In the genomic region with DNA sequence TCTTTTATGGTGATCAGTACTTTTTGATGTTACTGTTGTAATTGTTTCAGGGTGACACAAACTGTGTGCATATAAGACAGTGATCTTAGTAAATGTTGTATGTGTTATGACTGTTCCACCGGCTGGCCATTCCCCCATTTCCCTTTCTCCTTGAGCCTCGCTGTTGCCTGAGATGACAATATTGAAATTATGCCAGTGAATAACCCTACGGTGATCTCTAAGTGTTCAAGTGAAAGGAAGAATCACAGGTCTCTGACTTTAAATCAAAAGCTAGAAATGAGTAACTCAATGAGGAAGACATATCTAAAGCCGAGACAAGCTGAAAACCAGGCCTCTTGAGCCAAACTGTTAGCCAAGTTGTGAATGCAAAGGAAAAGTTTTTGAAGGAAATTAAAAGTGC, we compare ENCODE assay signal across 20 cellular contexts. TPM values are rescaled to one million over a fixed set of nuclear protein-coding genes. Genes with fewer than 3 reads are reported as not detected.
A peak's percentile ranks its signal among the peaks of the same experiment; 100 is the strongest.
DNase-seq lines count a peak whose midpoint lies in the region; ATAC-seq and TF ChIP-seq lines count a peak whose summit lies in the region.
"Had no signal": no experiment of that assay in that cellular context is flagged by ENCODE, and none has a peak within 500 bp of the region (broad histone marks: within the 10 kb centered on the region; RNA-seq: fewer than 3 reads in every experiment).

No MANE protein-coding gene starts in this region.

- in situ Hi-C loops in gastrocnemius medialis (cut with MboI; ENCODE audit: low sequenced_read_pairs in 4 of 4) = no loop called here

- H3K36me3 ChIP-seq in GM06990 (ENCODE audit: control insufficient read depth, insufficient read depth, low read length) (no peaks in the 10 kb centered on the region; the same call in 1 of the 2 replicates), aorta (ENCODE audit: control insufficient read depth in 1 of 2, insufficient read depth in 2 of 2, low read length in 1 of 2) (no peaks in the 10 kb centered on the region), gastrocnemius medialis (no peaks in the 10 kb centered on the region)
- H3K36me3 ChIP-seq: colonic mucosa, esophagus squamous epithelium had no signal

- TF ChIP-seq POLR2A in gastrocnemius medialis (IDR thresholded peaks at IDR 0.05) = no peak

- H3K9me3 ChIP-seq in aorta (ENCODE audit: control insufficient read depth, low read length) (no peaks in the 10 kb centered on the region), gastrocnemius medialis (no peaks in the 10 kb centered on the region)
- H3K9me3 ChIP-seq: colonic mucosa had no signal

- ATAC-seq in GM18861 (IDR thresholded peaks at IDR 0.05; ENCODE audit: unreplicated experiment) (peak; percentile 64), HG02610 (IDR thresholded peaks at IDR 0.05; ENCODE audit: unreplicated experiment) (peak; percentile 95), HG03565 (IDR thresholded peaks at IDR 0.05; ENCODE audit: unreplicated experiment) (peak; percentile 73), aorta (ENCODE audit: low FRiP score) (no peak), gastrocnemius medialis (no peak)
- ATAC-seq: left colon had no signal

- TF ChIP-seq CTCF in GM06990 (IDR thresholded peaks at IDR 0.05; ENCODE audit: insufficient read depth, low read length, poor library complexity, severe bottlenecking) (no peak), gastrocnemius medialis (IDR thresholded peaks at IDR 0.05 in 4 of 5, conservative IDR thresholded peaks at IDR 0.05 in 1 of 5) (no peak)

- H3K27ac ChIP-seq in aorta (ENCODE audit: low read depth in 1 of 2, low read length in 2 of 2) = no peak overlapping the region
- no peak overlapping the region for H3K27ac ChIP-seq in gastrocnemius medialis
- H3K27ac ChIP-seq: colonic mucosa, esophagus squamous epithelium, PC-9, tibial nerve, WERI-Rb-1 had no signal

- intact Hi-C loops in aorta (cut with DNase I) (no loop called here), gastrocnemius medialis (cut with DNase I; ENCODE audit: low total_unique reads) (no loop called here)

- peak; percentile 26 for DNase-seq in GM06990 (ENCODE audit: extremely low read depth, insufficient read length)
- no peak for DNase-seq in aorta
- DNase-seq in NOMO-1 (lab: John Stamatoyannopoulos, UW; ENCODE audit: unreplicated experiment in 2 of 2) = no peak
- DNase-seq in gastrocnemius medialis = no peak
- DNase-seq in NCI-H2081 (lab: John Stamatoyannopoulos, UW) = no peak
- DNase-seq: amniotic stem cell, colonic mucosa, DMS 273 treated with DMSO at 0.1 percent for 48 hours, esophagus squamous epithelium, hippocampal formation, left colon, NCI-H146, NCI-H510A, PC-9, posterior cingulate gyrus, WERI-Rb-1 had no signal

- H3K4me3 ChIP-seq in GM06990 (replicated peaks; ENCODE audit: low read depth, low read length) = no peak overlapping the region
- H3K4me3 ChIP-seq in aorta (ENCODE audit: low read length in 2 of 2) = no peak overlapping the region
- no peak overlapping the region for H3K4me3 ChIP-seq in gastrocnemius medialis
- H3K4me3 ChIP-seq: colonic mucosa, esophagus squamous epithelium, PC-9, tibial nerve had no signal

- H3K27me3 ChIP-seq in GM06990 (replicated peaks; ENCODE audit: control insufficient read depth, insufficient read depth, low read length) (no peaks in the 10 kb centered on the region), aorta (ENCODE audit: control insufficient read depth in 1 of 2, insufficient read depth in 2 of 2, low read length in 1 of 2) (no peaks in the 10 kb centered on the region), gastrocnemius medialis (no peaks in the 10 kb centered on the region)
- H3K27me3 ChIP-seq: colonic mucosa, esophagus squamous epithelium, tibial nerve had no signal

- WGBS in aorta, 2 donors = 85 to 88% methylated on average over 4 of the region's 4 CpGs

- H3K4me1 ChIP-seq in aorta (ENCODE audit: control insufficient read depth in 1 of 2, insufficient read depth in 2 of 2, low read length in 2 of 2) (peaks cover 0 to 2% of the 10 kb centered on the region in 2 donors), gastrocnemius medialis (peaks cover 0 to 11% of the 10 kb centered on the region in 2 donors)
- H3K4me1 ChIP-seq: colonic mucosa, esophagus squamous epithelium, tibial nerve had no signal

RNA-seq across cellular contexts. Expression of gene TULP4, which starts 32.3 kb away (rescaled TPM):
- total RNA-seq in aorta (10 to 100 TPM; 63.4 to 86.1 TPM), gastrocnemius medialis (10 to 100 TPM; 59.8 to 99.2 (median 88.6) TPM)
- 10 to 100 TPM in 1 of 2 donors, 1 to 10 TPM in 1; 2.4 to 16.7 TPM for polyA plus RNA-seq in aorta

Comparison
In these comparisons a context has a peak if more than half of its experiments do, and no peak if none do; other contexts are left out.
1. ATAC-seq: peak in GM18861 (single experiment), HG02610 (single experiment) and HG03565 (single experiment); none in aorta (single experiment) and gastrocnemius medialis (0 of 2).